14 cellular contexts compared by ENCODE assay signal in the genomic region with DNA sequence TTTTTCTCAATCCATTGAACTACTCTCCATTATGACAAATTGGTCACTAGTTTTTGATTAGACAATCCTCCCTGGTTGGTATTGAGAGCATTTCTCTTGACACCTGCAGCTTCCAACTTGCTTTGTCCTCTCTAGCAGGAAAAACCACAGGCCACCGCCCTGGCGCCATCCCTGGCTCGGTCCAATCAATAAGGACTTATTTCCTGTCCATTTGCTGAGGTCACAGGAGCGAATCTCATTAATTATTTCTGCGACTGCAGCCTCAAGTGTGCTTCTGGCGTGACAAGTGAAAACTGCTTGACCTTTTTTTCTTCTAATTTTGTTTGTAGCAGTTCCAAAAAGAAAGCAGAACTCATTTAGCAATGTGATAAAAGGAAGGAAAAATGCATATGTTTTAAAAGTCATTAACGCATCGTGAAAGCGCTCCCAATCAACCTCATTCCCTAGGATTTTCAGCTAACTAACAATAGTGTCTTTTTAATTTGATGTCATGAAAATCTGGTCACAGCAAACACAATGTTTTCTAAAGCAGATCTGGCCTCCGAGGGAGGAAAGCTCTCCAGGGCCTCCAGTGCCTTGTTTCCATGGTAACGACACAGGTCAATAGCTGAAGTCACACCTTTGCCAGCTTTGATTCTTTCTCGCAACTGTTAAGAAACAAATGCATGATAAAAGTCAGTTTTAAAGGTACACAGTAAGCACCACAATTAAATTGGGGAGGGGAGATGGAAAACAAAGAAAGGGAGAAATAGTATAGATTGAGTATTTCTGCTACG. TPM values are rescaled to one million over a fixed set of nuclear protein-coding genes. Genes with fewer than 3 reads are reported as not detected.
DNase-seq lines count a peak whose midpoint lies in the region; ATAC-seq, FAIRE-seq and TF ChIP-seq lines count a peak whose summit lies in the region.
"Had no signal": no experiment of that assay in that cellular context is flagged by ENCODE, and none has a peak within 500 bp of the region (broad histone marks: within the 10 kb centered on the region; RNA-seq: fewer than 3 reads in every experiment).

No MANE protein-coding gene starts in this region.

- H3K36me3 ChIP-seq in iPS-20b (ENCODE audit: insufficient read depth, low read depth, low read length): no peaks in the 10 kb centered on the region
- H3K36me3 ChIP-seq in esophagus squamous epithelium: no peaks in the 10 kb centered on the region
- H3K36me3 ChIP-seq: upper lobe of left lung had no signal

- H3K27ac ChIP-seq in iPS-20b (ENCODE audit: low read length): no peak overlapping the region
- H3K27ac ChIP-seq in esophagus squamous epithelium: no peak overlapping the region
- H3K27ac ChIP-seq: KMS-11 had no signal

- intact Hi-C loops in esophagus squamous epithelium (cut with DNase I): no loop called here
- intact Hi-C loops in left ventricle myocardium superior (cut with micrococcal nuclease): no loop called here

- no peak for TF ChIP-seq CTCF in esophagus squamous epithelium (IDR thresholded peaks at IDR 0.05)

- H3K9me3 ChIP-seq in iPS-20b (ENCODE audit: insufficient read depth, low read depth, low read length) (no peaks in the 10 kb centered on the region), esophagus squamous epithelium (no peaks in the 10 kb centered on the region)
- H3K9me3 ChIP-seq: upper lobe of left lung had no signal

- TF ChIP-seq POLR2A in esophagus squamous epithelium (IDR thresholded peaks at IDR 0.05): no peak

- H3K27me3 ChIP-seq in iPS-20b (ENCODE audit: insufficient read depth, low read length): no peaks in the 10 kb centered on the region
- no peaks in the 10 kb centered on the region for H3K27me3 ChIP-seq in esophagus squamous epithelium
- H3K27me3 ChIP-seq: upper lobe of left lung had no signal

- no peak for ATAC-seq in left ventricle myocardium superior
- ATAC-seq: left colon had no signal

- H3K4me1 ChIP-seq in iPS-20b (ENCODE audit: insufficient read depth, low read length) (peaks cover 16% of the 10 kb centered on the region; the same call in 1 of the 2 replicates), esophagus squamous epithelium (no peaks in the 10 kb centered on the region)

- 65 to 72% methylated on average over 13 of the region's 13 CpGs for WGBS in esophagus squamous epithelium, 2 donors

- no peak for FAIRE-seq in HTR-8/SVneo (lab: Jason Lieb, UNC)
- FAIRE-seq: D721Med had no signal

- H3K4me3 ChIP-seq in iPS-20b (ENCODE audit: low read length) (peak overlapping the region; percentile 29; the same call in 1 of the 2 replicates), esophagus squamous epithelium (no peak overlapping the region)
- H3K4me3 ChIP-seq: upper lobe of left lung had no signal

- H3K9ac ChIP-seq in iPS-20b (ENCODE audit: low read depth, low read length): peak overlapping the region; percentile 30; the same call in 1 of the 2 replicates
- H3K9ac ChIP-seq: KMS-11 had no signal

- in situ Hi-C loops in KBM-7 (cut with MboI; ENCODE audit: low pct_unique_long_range_greater_than_20kb, low sequenced_read_pairs): no loop called here

- DNase-seq in NCI-H1105 (lab: John Stamatoyannopoulos, UW): peak; percentile 85
- DNase-seq in NCI-H774 (lab: John Stamatoyannopoulos, UW): peak; percentile 96
- peak; percentile 13 for DNase-seq in superior temporal gyrus (ENCODE audit: extremely low spot score)
- no peak for DNase-seq in KBM-7
- DNase-seq in HTR-8/SVneo (ENCODE audit: insufficient read length, low spot score): no peak
- no peak for DNase-seq in esophagus squamous epithelium (lab: John Stamatoyannopoulos, UW)
- DNase-seq in left ventricle myocardium superior: no peak
- DNase-seq: activated CD8-positive, alpha-beta memory T cell treated with anti-CD3 and anti-CD28 coated beads, Interleukin-2, amount 50 U/mL, for 48 hours; T-helper 2 cell had no signal

RNA-seq across cellular contexts. Expression of a gene that starts 39.0 kb away (rescaled TPM):
- total RNA-seq in esophagus squamous epithelium: 1 to 10 TPM; 2.0 to 3.6 (median 2.8) TPM
- total RNA-seq in left ventricle myocardium superior: 1.2 TPM

Comparison
In these comparisons a context has a peak if more than half of its experiments do, and no peak if none do; other contexts are left out.
1. DNase-seq: peak in NCI-H1105 (single experiment), NCI-H774 (single experiment) and superior temporal gyrus (single experiment); none in KBM-7 (single experiment), HTR-8/SVneo (single experiment), esophagus squamous epithelium (single experiment) and left ventricle myocardium superior (single experiment).